8 cellular contexts compared by ENCODE assay signal in the genomic region with DNA sequence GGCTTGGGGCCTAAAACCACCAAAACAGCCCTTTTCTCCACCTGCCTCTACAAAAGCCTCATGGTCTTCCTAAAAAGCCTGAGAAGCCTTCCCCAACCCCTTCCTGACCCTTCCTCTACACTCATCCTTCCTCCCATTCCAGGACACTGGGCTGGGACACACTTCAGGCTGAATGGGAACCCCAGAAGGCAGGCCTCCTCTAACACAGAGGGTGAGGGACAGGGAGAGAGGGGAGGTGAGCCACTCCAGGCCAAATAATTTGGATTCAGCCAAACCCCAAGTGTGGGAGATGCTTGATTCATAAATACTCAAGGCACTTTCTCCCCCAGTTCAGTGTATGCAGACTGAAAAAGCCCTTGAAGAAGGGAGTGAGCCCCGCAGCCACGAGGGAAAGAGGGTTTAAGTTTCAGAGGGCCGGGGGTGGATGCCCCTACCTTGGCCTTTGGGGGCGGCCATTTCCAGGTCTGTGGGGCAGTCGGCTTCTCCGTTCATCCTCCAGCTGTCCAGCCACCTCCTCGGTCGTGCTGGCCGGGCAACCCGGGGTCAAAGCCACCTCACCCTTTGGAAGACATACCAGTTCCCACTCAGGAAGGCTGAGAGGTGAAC. TPM values are rescaled to one million over a fixed set of nuclear protein-coding genes. Genes with fewer than 3 reads are reported as not detected.
A peak's percentile ranks its signal among the peaks of the same experiment; 100 is the strongest.
DNase-seq lines count a peak whose midpoint lies in the region; ATAC-seq and TF ChIP-seq lines count a peak whose summit lies in the region.

No MANE protein-coding gene starts in this region.

- H3K9ac ChIP-seq in mesenchymal stem cell (ENCODE audit: low read length), result peak overlapping the region; percentile 84

- ATAC-seq in left cardiac atrium (no peak), GM18858 (IDR thresholded peaks at IDR 0.05; ENCODE audit: unreplicated experiment) (no peak)

- no peak overlapping the region for H4K8ac ChIP-seq in mesenchymal stem cell (ENCODE audit: low read length)

- H2BK15ac ChIP-seq in mesenchymal stem cell (ENCODE audit: low read depth, poor library complexity, severe bottlenecking), result no peak overlapping the region

- H3K4me3 ChIP-seq in cardiac muscle cell, result peak overlapping the region; percentile 100
- H3K4me3 ChIP-seq in astrocyte of the cerebellum (ENCODE audit: low read depth, low read length), result peak overlapping the region; percentile 91
- H3K4me3 ChIP-seq in mesenchymal stem cell (ENCODE audit: insufficient read depth in 1 of 2, low read depth in 1 of 2, low read length in 2 of 2), result peak overlapping the region; percentile 51 to 80
- peak overlapping the region; percentile 76 to 92 for H3K4me3 ChIP-seq in vagina

- no peak overlapping the region for H2BK120ac ChIP-seq in mesenchymal stem cell (ENCODE audit: low read depth, low read length)

- no peak for TF ChIP-seq CTCF in cardiac muscle cell (IDR thresholded peaks at IDR 0.05; ENCODE audit: low read depth, low read length)
- TF ChIP-seq CTCF in astrocyte of the cerebellum (IDR thresholded peaks at IDR 0.05; ENCODE audit: low read depth, low read length, missing control alignments), result no peak
- no peak for TF ChIP-seq CTCF in vagina (IDR thresholded peaks at IDR 0.05)
- TF ChIP-seq CTCF in GM20000 (IDR thresholded peaks at IDR 0.05; ENCODE audit: extremely low read depth, missing control alignments), result no peak

- peak overlapping the region; percentile 46 to 83 for H3K18ac ChIP-seq in mesenchymal stem cell (ENCODE audit: low read depth in 1 of 2, low read length in 2 of 2)

- H2AFZ ChIP-seq in mesenchymal stem cell (ENCODE audit: low read depth, low read length), result no peak overlapping the region

- H3K27me3 ChIP-seq in cardiac muscle cell (no peaks in the 10 kb centered on the region), mesenchymal stem cell (ENCODE audit: control insufficient read depth in 1 of 2, insufficient read depth in 1 of 2, low read length in 2 of 2) (no peaks in the 10 kb centered on the region), vagina (no peaks in the 10 kb centered on the region)

- peak overlapping the region in 1 of 2 experiments; percentile 37 for H3K23ac ChIP-seq in mesenchymal stem cell (ENCODE audit: low read length in 2 of 2)

- 12% methylated on average over 10 of the region's 10 CpGs for WGBS in mesenchymal stem cell

- peak overlapping the region; percentile 98 for H3K27ac ChIP-seq in cardiac muscle cell
- H3K27ac ChIP-seq in mesenchymal stem cell (ENCODE audit: low read length, poor library complexity, severe bottlenecking), result peak overlapping the region; percentile 56
- peak overlapping the region; percentile 85 for H3K27ac ChIP-seq in vagina

- H2BK12ac ChIP-seq in mesenchymal stem cell (ENCODE audit: low read length in 2 of 2), result peak overlapping the region in 1 of 2 experiments; percentile 83

- no peak for DNase-seq in cardiac muscle cell (ENCODE audit: low read depth in 1 of 2, low spot score in 1 of 2)
- DNase-seq in left cardiac atrium, result no peak
- no peak for DNase-seq in astrocyte of the cerebellum (ENCODE audit: low read depth)
- DNase-seq in mesenchymal stem cell, result peak; percentile 8
- DNase-seq in vagina (ENCODE audit: extremely low spot score in 2 of 2), result no peak
- DNase-seq in GM20000 (ENCODE audit: low spot score), result no peak
- DNase-seq in kidney glomerular epithelial cell (lab: John Stamatoyannopoulos, UW), result no peak

- H3K9me3 ChIP-seq in cardiac muscle cell (ENCODE audit: low read depth), result no peaks in the 10 kb centered on the region
- peaks cover 8% of the 10 kb centered on the region for H3K9me3 ChIP-seq in mesenchymal stem cell (ENCODE audit: control insufficient read depth, low read length)
- H3K9me3 ChIP-seq in vagina, result no peaks in the 10 kb centered on the region

- peaks cover 23% of the 10 kb centered on the region for H3K79me1 ChIP-seq in mesenchymal stem cell (replicated peaks; ENCODE audit: low read length, poor library complexity, severe bottlenecking)

- H3K36me3 ChIP-seq in cardiac muscle cell (peaks cover 30% of the 10 kb centered on the region), mesenchymal stem cell (ENCODE audit: control insufficient read depth in 1 of 2, insufficient read depth in 2 of 2, low read depth in 1 of 2, low read length in 2 of 2) (peaks cover 38 to 40% of the 10 kb centered on the region in 2 experiments), vagina (peaks cover 0 to 23% of the 10 kb centered on the region in 2 donors)

- in situ Hi-C loops in astrocyte of the cerebellum (cut with HindIII; ENCODE audit: low sequenced_read_pairs), result no loop called here

- no peak overlapping the region for H4K91ac ChIP-seq in mesenchymal stem cell (ENCODE audit: low read length)

- H2AK5ac ChIP-seq in mesenchymal stem cell (ENCODE audit: low read length, severe bottlenecking), result no peak overlapping the region

- intact Hi-C loops in left cardiac atrium (cut with DNase I) (loop anchor here (2.0 to 5.0 kb wide), 2 partner anchors 109 to 113 kb away; no protein-coding TSS in a partner anchor), vagina (cut with DNase I) (no loop called here)

- H3K14ac ChIP-seq in mesenchymal stem cell (ENCODE audit: low read length in 2 of 2), result peak overlapping the region in 1 of 2 experiments; percentile 88

- peak overlapping the region in 1 of 2 experiments; percentile 62 for H3K4ac ChIP-seq in mesenchymal stem cell (ENCODE audit: low read depth in 1 of 2, low read length in 2 of 2)

- H2BK5ac ChIP-seq in mesenchymal stem cell (ENCODE audit: low read depth, low read length, poor library complexity, severe bottlenecking), result no peak overlapping the region

- H3K4me1 ChIP-seq in cardiac muscle cell (ENCODE audit: low read depth) (peaks cover 12% of the 10 kb centered on the region), mesenchymal stem cell (ENCODE audit: control insufficient read depth, insufficient read depth, low read depth, low read length) (peaks cover 21% of the 10 kb centered on the region), vagina (peaks cover 34% of the 10 kb centered on the region)

- TF ChIP-seq POLR2A in vagina (IDR thresholded peaks at IDR 0.05), result no peak

- H3K4me2 ChIP-seq in mesenchymal stem cell (ENCODE audit: low read length, poor library complexity, severe bottlenecking), result peak overlapping the region; percentile 91

RNA-seq across cellular contexts. Expression of gene UBTF, which starts 1.6 kb away (rescaled TPM):
- total RNA-seq in cardiac muscle cell (70.6 and 75.0 TPM in 2 replicates), left cardiac atrium (10 to 100 TPM; 35.5 to 48.2 TPM), vagina (53.5 TPM)
- polyA plus RNA-seq in cardiac muscle cell, result 51.1 and 52.1 TPM in 2 replicates
- polyA plus RNA-seq in mesenchymal stem cell (2013, experiment 1 of 2), result 47.3 TPM
- 45.8 TPM for polyA plus RNA-seq in mesenchymal stem cell (2013, experiment 2 of 2)

RNA-seq across cellular contexts. Expression of gene ATXN7L3, which starts 18.2 kb away (rescaled TPM):
- total RNA-seq in cardiac muscle cell (79.0 and 91.0 TPM in 2 replicates), left cardiac atrium (10 to 100 TPM; 39.6 to 50.4 TPM), vagina (27.3 TPM)
- polyA plus RNA-seq in cardiac muscle cell, result 24.7 and 31.4 TPM in 2 replicates
- 44.2 TPM for polyA plus RNA-seq in mesenchymal stem cell (2013, experiment 1 of 2)
- 42.8 TPM for polyA plus RNA-seq in mesenchymal stem cell (2013, experiment 2 of 2)

RNA-seq across cellular contexts. Expression of gene TMUB2, which starts 31.1 kb away (rescaled TPM):
- total RNA-seq in cardiac muscle cell, result 31.3 and 43.9 TPM in 2 replicates
- 40.5 and 50.7 TPM in 2 replicates for polyA plus RNA-seq in cardiac muscle cell
- 10 to 100 TPM; 22.5 to 23.1 TPM for total RNA-seq in left cardiac atrium
- 26.9 TPM for polyA plus RNA-seq in mesenchymal stem cell (2013, experiment 1 of 2)
- 27.2 TPM for polyA plus RNA-seq in mesenchymal stem cell (2013, experiment 2 of 2)
- total RNA-seq in vagina, result 34.9 TPM

RNA-seq across cellular contexts. Expression of gene ASB16, which starts 47.3 kb away (rescaled TPM):
- total RNA-seq in cardiac muscle cell (3.1 and 6.4 TPM in 2 replicates), left cardiac atrium (1 to 10 TPM; 4.9 to 8.7 TPM), vagina (not detected)
- 5.5 and 6.4 TPM in 2 replicates for polyA plus RNA-seq in cardiac muscle cell
- 0.07 TPM for polyA plus RNA-seq in mesenchymal stem cell (2013, experiment 1 of 2)
- polyA plus RNA-seq in mesenchymal stem cell (2013, experiment 2 of 2), result 0.05 TPM

RNA-seq across cellular contexts. Expression of gene SLC4A1, which starts 50.1 kb away (rescaled TPM):
- not detected in 2 replicates for total RNA-seq in cardiac muscle cell
- polyA plus RNA-seq in cardiac muscle cell, result not detected in 2 replicates
- under 1 TPM in 1 of 2 donors, not detected in 1; 0.63 TPM for total RNA-seq in left cardiac atrium
- not detected for polyA plus RNA-seq in mesenchymal stem cell (2013, experiment 1 of 2)
- polyA plus RNA-seq in mesenchymal stem cell (2013, experiment 2 of 2), result not detected
- total RNA-seq in vagina, result not detected
